7 cellular contexts compared by ENCODE assay signal in genomic region chr2:113890253-113891235, GRCh38. TPM values are rescaled to one million over a fixed set of nuclear protein-coding genes. Genes with fewer than 3 reads are reported as not detected.
DNase-seq lines count a peak whose midpoint lies in the region; ATAC-seq and TF ChIP-seq lines count a peak whose summit lies in the region.

No MANE protein-coding gene starts in this region.

- TF ChIP-seq POLR2A in GM15510 (IDR thresholded peaks at IDR 0.05; ENCODE audit: borderline replicate concordance, extremely low read depth, insufficient read length) (peak; percentile 7), right lobe of liver (IDR thresholded peaks at IDR 0.05) (peak; percentile 71)

- intact Hi-C loops in right lobe of liver (cut with DNase I): no loop called here

- no peaks in the 10 kb centered on the region for H3K36me3 ChIP-seq in right lobe of liver

- DNase-seq in NCI-H2029 (lab: John Stamatoyannopoulos, UW): peak; percentile 48
- peak; percentile 86 for DNase-seq in activated CD4-positive, alpha-beta T cell treated with anti-CD3 and anti-CD28 coated beads, Interleukin-2, amount 10 ng/mL, durations not matched to agents 7 days and 5 days
- DNase-seq in dermis blood vessel endothelial cell: peak; percentile 88
- DNase-seq in right lobe of liver: peak; percentile 70 to 83 (median 72)
- DNase-seq in stimulated activated CD4-positive, alpha-beta T cell treated with anti-CD3 and anti-CD28 coated beads, TNF-alpha, amount 100 ng/mL, for 1 hour (ENCODE audit: low read depth in 3 of 3, low spot score in 1 of 3): peak; percentile 51 to 59 (median 52)

- peak overlapping the region; percentile 100 for H3K4me3 Mint-ChIP-seq in activated CD4-positive, alpha-beta T cell treated with anti-CD3 and anti-CD28 coated beads, Interleukin-2, amount 10 ng/mL, durations not matched to agents 7 days and 5 days

- H3K36me3 Mint-ChIP-seq in activated CD4-positive, alpha-beta T cell treated with anti-CD3 and anti-CD28 coated beads, Interleukin-2, amount 10 ng/mL, durations not matched to agents 7 days and 5 days (ENCODE audit: low read depth): peaks cover 75% of the 10 kb centered on the region

- no peak for TF ChIP-seq CTCF in right lobe of liver (IDR thresholded peaks at IDR 0.05)

- H3K27ac Mint-ChIP-seq in activated CD4-positive, alpha-beta T cell treated with anti-CD3 and anti-CD28 coated beads, Interleukin-2, amount 10 ng/mL, durations not matched to agents 7 days and 5 days: peak overlapping the region; percentile 97

- peak overlapping the region; percentile 87 to 94 (median 93) for H3K4me3 ChIP-seq in right lobe of liver

- H3K9me3 ChIP-seq in right lobe of liver: no peaks in the 10 kb centered on the region

- peaks cover 0 to 45% (median 21%) of the 10 kb centered on the region in 4 donors for H3K4me1 ChIP-seq in right lobe of liver

- ATAC-seq in HG02642 (IDR thresholded peaks at IDR 0.05; ENCODE audit: poor library complexity, unreplicated experiment): peak; percentile 27
- ATAC-seq in right lobe of liver: peak; percentile 17 to 35 (median 30)

- 0% methylated on average over 36 of the region's 57 CpGs for WGBS in right lobe of liver (ENCODE audit: insufficient coverage, low coverage, low lambda C conversion rate, missing lambda C conversion rate)

- no peaks in the 10 kb centered on the region for H3K27me3 Mint-ChIP-seq in activated CD4-positive, alpha-beta T cell treated with anti-CD3 and anti-CD28 coated beads, Interleukin-2, amount 10 ng/mL, durations not matched to agents 7 days and 5 days

- no peaks in the 10 kb centered on the region for H3K9me3 Mint-ChIP-seq in activated CD4-positive, alpha-beta T cell treated with anti-CD3 and anti-CD28 coated beads, Interleukin-2, amount 10 ng/mL, durations not matched to agents 7 days and 5 days

- POLR2A ChIA-PET in activated CD4-positive, alpha-beta T cell treated with anti-CD3 and anti-CD28 coated beads, Interleukin-2, amount 10 ng/mL, durations not matched to agents 7 days and 5 days (lab: Charles Lee): interaction anchor here (1.3 kb wide), 1 partner anchor 14 kb away, joined by 4 read pairs; no protein-coding TSS in a partner anchor

- H3K27me3 ChIP-seq in right lobe of liver: no peaks in the 10 kb centered on the region

- peaks cover 68% of the 10 kb centered on the region for H3K4me1 Mint-ChIP-seq in activated CD4-positive, alpha-beta T cell treated with anti-CD3 and anti-CD28 coated beads, Interleukin-2, amount 10 ng/mL, durations not matched to agents 7 days and 5 days

- peak overlapping the region; percentile 97 to 98 (median 97) for H3K27ac ChIP-seq in right lobe of liver

- CTCF ChIA-PET in activated CD4-positive, alpha-beta T cell treated with anti-CD3 and anti-CD28 coated beads, Interleukin-2, amount 10 ng/mL, durations not matched to agents 7 days and 5 days (lab: Charles Lee): no interaction called here

RNA-seq across cellular contexts. Expression of gene ACTR3, which starts 0.7 kb away (rescaled TPM):
- total RNA-seq in activated CD4-positive, alpha-beta T cell treated with anti-CD3 and anti-CD28 coated beads, Interleukin-2, amount 10 ng/mL, durations not matched to agents 7 days and 5 days: 100 to 1,000 TPM; 600 to 633 TPM
- total RNA-seq in dermis blood vessel endothelial cell: 248 and 408 TPM in 2 replicates
- 100 to 1,000 TPM in 1 of 6 experiments, 10 to 100 TPM in 5; 44.1 to 108 (median 66.2) TPM for total RNA-seq in right lobe of liver

Comparison
In these comparisons a context has a peak if more than half of its experiments do, and no peak if none do; other contexts are left out.
1. Peak in every context shown above with its lines: DNase-seq, ATAC-seq, H3K4me3 ChIP-seq and H3K27ac ChIP-seq.